11 cellular contexts compared by ENCODE assay signal in genomic region chr11:69575296-69576068, GRCh38.
"Had no signal": no experiment of that assay in that cellular context is flagged by ENCODE, and none has a peak within 500 bp of the region (broad histone marks: within the 10 kb centered on the region; RNA-seq: fewer than 3 reads in every experiment).

No MANE protein-coding gene starts in this region.

- H3K9me3 Mint-ChIP-seq: naive thymus-derived CD8-positive, alpha-beta T cell had no signal

- H3K36me3 ChIP-seq: heart left ventricle, sigmoid colon had no signal

- H3K4me1 ChIP-seq: parathyroid adenoma, psoas muscle, sigmoid colon had no signal

- H3K9me3 ChIP-seq: heart left ventricle, mucosa of descending colon, psoas muscle, sigmoid colon had no signal

- H3K27ac Mint-ChIP-seq: naive thymus-derived CD8-positive, alpha-beta T cell had no signal

- H3K9ac ChIP-seq: parathyroid adenoma had no signal

- ATAC-seq: mucosa of descending colon; naive thymus-derived CD8-positive, alpha-beta T cell; psoas muscle had no signal

- H3K4me3 ChIP-seq: heart left ventricle, mucosa of descending colon, psoas muscle, sigmoid colon, skin epidermis had no signal

- DNase-seq: cerebellar nuclear complex; effector CD4-positive, alpha-beta T cell; kidney glomerular epithelial cell; naive thymus-derived CD8-positive, alpha-beta T cell; psoas muscle; stimulated activated naive CD4-positive, alpha-beta T cell treated with Interleukin-2 at 50 U/mL for 16 hours had no signal

- H3K4me3 Mint-ChIP-seq: naive thymus-derived CD8-positive, alpha-beta T cell had no signal

- H3K27me3 ChIP-seq: heart left ventricle, sigmoid colon had no signal

- H3K27ac ChIP-seq: heart left ventricle, parathyroid adenoma, psoas muscle, sigmoid colon, skin epidermis had no signal
